In the genomic region with DNA sequence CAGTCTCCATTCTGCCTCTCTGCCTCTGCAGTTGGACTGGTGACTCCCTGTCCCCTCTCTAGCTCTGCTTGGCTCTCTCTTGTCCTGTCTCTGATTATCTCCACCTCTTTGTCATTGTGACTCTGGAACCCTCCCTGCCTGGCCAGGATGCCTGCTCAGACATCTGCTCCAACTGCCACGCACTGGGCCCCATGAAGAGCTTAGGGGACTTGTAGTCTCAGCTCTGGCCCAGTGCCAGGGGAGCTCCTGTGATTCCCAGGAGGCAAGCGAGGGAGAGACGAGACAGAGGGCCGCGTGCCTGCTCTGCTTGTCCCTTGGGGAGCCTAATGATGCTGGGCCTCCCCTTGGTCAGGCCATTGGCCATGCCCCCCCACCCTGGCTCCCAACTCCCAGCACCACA, we compare ENCODE assay signal across 14 cellular contexts. TPM values are rescaled to one million over a fixed set of nuclear protein-coding genes. Genes with fewer than 3 reads are reported as not detected.
DNase-seq lines count a peak whose midpoint lies in the region; ATAC-seq, FAIRE-seq and TF ChIP-seq lines count a peak whose summit lies in the region.
"Had no signal": no experiment of that assay in that cellular context is flagged by ENCODE, and none has a peak within 500 bp of the region (broad histone marks: within the 10 kb centered on the region; RNA-seq: fewer than 3 reads in every experiment).

No MANE protein-coding gene starts in this region.

- H3K4me1 ChIP-seq in GM23248 (ENCODE audit: insufficient read depth) (peaks cover 4% of the 10 kb centered on the region; the same call in 1 of the 2 replicates), H1 (replicated peaks in 1 of 4; ENCODE audit: control insufficient read depth in 3 of 4, insufficient read depth in 4 of 4, low read length in 3 of 4) (peaks cover 0 to 5% (median 2%) of the 10 kb centered on the region in 4 experiments; a peak in 3 of 7 replicates), trophoblast cell (ENCODE audit: control insufficient read depth in 1 of 2, insufficient read depth in 2 of 2, low read length in 2 of 2) (peaks cover 16 to 20% of the 10 kb centered on the region in 2 experiments)
- H3K4me1 ChIP-seq: transverse colon had no signal

- CTCF ChIA-PET in H1 (lab: Charles Lee; ENCODE audit: partially characterized antibody) = interaction anchor here (1.8 to 24.7 kb wide), 6 partner anchors 9 to 101 kb away, joined by 5 to 984 read pairs (median 16); a partner anchor contains a TSS

- no peak overlapping the region for H2BK15ac ChIP-seq in H1 (ENCODE audit: low read length)

- H3K9me3 ChIP-seq in GM23248 (ENCODE audit: low read depth) = no peaks in the 10 kb centered on the region
- no peaks in the 10 kb centered on the region for H3K9me3 ChIP-seq in H1 (ENCODE audit: insufficient read depth in 2 of 2, low read depth in 1 of 2, low read length in 1 of 2)
- H3K9me3 ChIP-seq in trophoblast cell (ENCODE audit: insufficient read depth, low read depth, low read length) = no peaks in the 10 kb centered on the region
- H3K9me3 ChIP-seq: transverse colon had no signal

- no peak overlapping the region for H3K56ac ChIP-seq in H1 (replicated peaks; ENCODE audit: insufficient read length, low read depth, low read length)

- H3K79me1 ChIP-seq in H1 (ENCODE audit: low read depth, low read length) (no peaks in the 10 kb centered on the region), trophoblast cell (ENCODE audit: low read length) (peaks cover 2% of the 10 kb centered on the region)

- no peak for TF ChIP-seq CTCF in H1 (IDR thresholded peaks at IDR 0.05; ENCODE audit: control extremely low read depth in 1 of 3, insufficient read depth in 1 of 3, low read depth in 1 of 3, low read length in 3 of 3)

- no peaks in the 10 kb centered on the region for H3K9me2 ChIP-seq in GM23248 (ENCODE audit: insufficient read depth)

- no peak overlapping the region for H4K91ac ChIP-seq in H1 (replicated peaks; ENCODE audit: insufficient read length, low read length)
- peak overlapping the region; percentile 53 for H4K91ac ChIP-seq in trophoblast cell (ENCODE audit: low read depth, low read length)

- H2BK20ac ChIP-seq in H1 (ENCODE audit: low read length) = no peak overlapping the region

- H3K4me3 ChIP-seq in GM23248 (no peak overlapping the region), H1 (ENCODE audit: extremely low read depth in 1 of 4, insufficient read depth in 2 of 4, low read depth in 3 of 4, low read length in 4 of 4) (no peak overlapping the region), trophoblast cell (ENCODE audit: low read depth, low read length) (no peak overlapping the region)
- H3K4me3 ChIP-seq: transverse colon had no signal

- FAIRE-seq in H1 (lab: Jason Lieb, UNC) = no peak

- no peak overlapping the region for H3K14ac ChIP-seq in H1 (ENCODE audit: insufficient read length)
- H3K14ac ChIP-seq in trophoblast cell (ENCODE audit: low read length) = peak overlapping the region; percentile 17

- DNase-seq in GM23248 (peak; percentile 25), NCI-H510A (lab: John Stamatoyannopoulos, UW) (peak; percentile 55), H1 (ENCODE audit: low read depth in 1 of 2, low spot score in 2 of 2) (no peak), trophoblast cell (no peak), inferior parietal cortex (ENCODE audit: extremely low spot score) (no peak), SKM-1 treated with dmso at 0.1 percent for 144 hours (lab: John Stamatoyannopoulos, UW; ENCODE audit: unreplicated experiment) (no peak)
- no peak for DNase-seq in stimulated activated naive CD4-positive, alpha-beta T cell (lab: John Stamatoyannopoulos, UW)
- DNase-seq: H7; natural killer cell; NCI-H1930; stimulated activated CD4-positive, alpha-beta T cell treated with anti-CD3 and anti-CD28 coated beads, Interleukin-2, amount 100 ng/mL, for 24 hours; T-cell; transverse colon had no signal

- no peak overlapping the region for H3K27ac ChIP-seq in GM23248
- H3K27ac ChIP-seq in H1 (ENCODE audit: low read depth, low read length) = no peak overlapping the region
- no peak overlapping the region for H3K27ac ChIP-seq in trophoblast cell (ENCODE audit: low read depth, low read length)

- H2AFZ ChIP-seq in GM23248 (no peak overlapping the region), H1 (ENCODE audit: low read length) (no peak overlapping the region), trophoblast cell (ENCODE audit: insufficient read depth, low read length, poor library complexity) (no peak overlapping the region)

- H3F3A ChIP-seq in GM23248 (ENCODE audit: insufficient read depth) = no peaks in the 10 kb centered on the region

- H3K79me2 ChIP-seq in GM23248 (ENCODE audit: insufficient read depth) (no peaks in the 10 kb centered on the region), H1 (ENCODE audit: control insufficient read depth in 1 of 2, insufficient read depth in 2 of 2, low read length in 2 of 2) (no peaks in the 10 kb centered on the region), trophoblast cell (ENCODE audit: control insufficient read depth, insufficient read depth, low read length, poor library complexity) (no peaks in the 10 kb centered on the region)

- H2AK5ac ChIP-seq in H1 (ENCODE audit: low read depth, low read length) = no peak overlapping the region
- H2AK5ac ChIP-seq in trophoblast cell (ENCODE audit: low read length) = peak overlapping the region; percentile 7

- H4K8ac ChIP-seq in H1 (ENCODE audit: extremely low read depth, insufficient read depth, low read length) = no peak overlapping the region
- no peak overlapping the region for H4K8ac ChIP-seq in trophoblast cell (ENCODE audit: low read depth, low read length)

- H3K4me2 ChIP-seq in GM23248 (ENCODE audit: unreplicated experiment) (no peak overlapping the region), H1 (ENCODE audit: insufficient read depth in 1 of 2, low read depth in 2 of 2, low read length in 2 of 2) (no peak overlapping the region), trophoblast cell (ENCODE audit: low read length) (no peak overlapping the region)

- H2BK5ac ChIP-seq in H1 (ENCODE audit: low read depth, low read length) (no peak overlapping the region), trophoblast cell (ENCODE audit: low read depth, low read length, poor library complexity) (no peak overlapping the region)

- H3K27me3 ChIP-seq in GM23248 (replicated peaks; ENCODE audit: insufficient read depth) (no peaks in the 10 kb centered on the region), H1 (replicated peaks in 1 of 4; ENCODE audit: control insufficient read depth in 3 of 4, extremely low read depth in 1 of 4, insufficient read depth in 3 of 4, low read length in 3 of 4) (no peaks in the 10 kb centered on the region), trophoblast cell (ENCODE audit: insufficient read depth, low read length) (no peaks in the 10 kb centered on the region)
- H3K27me3 ChIP-seq: transverse colon had no signal

- TF ChIP-seq RAD21 in H1 (IDR thresholded peaks at IDR 0.05 in 1 of 2, conservative IDR thresholded peaks at IDR 0.05 in 1 of 2; ENCODE audit: low read depth in 2 of 2, low read length in 2 of 2) = no peak

- peaks cover 1% of the 10 kb centered on the region; the same call in 1 of the 2 replicates for H3K23me2 ChIP-seq in H1 (ENCODE audit: low read depth, low read length)

- H2BK12ac ChIP-seq in H1 (ENCODE audit: low read depth, low read length) (0 out of 2 replicates have a peak overlapping the region, but pooled peaks have one; percentile 5), trophoblast cell (ENCODE audit: low read length) (peak overlapping the region; percentile 23)

- H4K5ac ChIP-seq in H1 (ENCODE audit: insufficient read length, low read depth, low read length) = no peak overlapping the region

- H3K18ac ChIP-seq in H1 (ENCODE audit: extremely low read depth, low read length) (no peak overlapping the region), trophoblast cell (ENCODE audit: low read length) (peak overlapping the region; percentile 21)

- H2BK120ac ChIP-seq in H1 (replicated peaks; ENCODE audit: low read depth, low read length) = no peak overlapping the region
- H2BK120ac ChIP-seq in trophoblast cell (ENCODE audit: insufficient read depth, low read length, poor library complexity) = no peak overlapping the region

- WGBS in GM23248 (ENCODE audit: low coverage in 1 of 2, low lambda C conversion rate in 2 of 2, missing lambda C conversion rate in 2 of 2), 2 experiments = 57 to 60% methylated on average over 1 to 5 of the region's 5 CpGs
- WGBS in H1 (ENCODE audit: extremely low coverage in 1 of 2, insufficient coverage in 1 of 2, insufficient read length in 1 of 2, insufficient replicate concordance in 2 of 2, low coverage in 1 of 2, low lambda C conversion rate in 2 of 2, missing lambda C conversion rate in 1 of 2), 2 experiments = 88% methylated on average over 5 of the region's 5 CpGs; no CpG with 5 or more reads in 1 of the 2 experiments
- no CpG with 5 or more reads among the region's 5 CpGs for WGBS in trophoblast cell (ENCODE audit: extremely low coverage, insufficient coverage, insufficient read length)

- H4K20me1 ChIP-seq in GM23248 (ENCODE audit: insufficient read depth) (no peaks in the 10 kb centered on the region), H1 (replicated peaks in 1 of 2; ENCODE audit: control insufficient read depth in 1 of 2, insufficient read depth in 2 of 2, low read length in 2 of 2) (no peaks in the 10 kb centered on the region)

- H3K4ac ChIP-seq in H1 (replicated peaks; ENCODE audit: insufficient read length, low read depth, low read length) (no peak overlapping the region), trophoblast cell (ENCODE audit: low read depth, low read length) (no peak overlapping the region)

- no peak for ATAC-seq in GM21576 (IDR thresholded peaks at IDR 0.05; ENCODE audit: unreplicated experiment)
- ATAC-seq: natural killer cell, T-cell had no signal

- H3K36me3 ChIP-seq in GM23248 (ENCODE audit: low read depth) (no peaks in the 10 kb centered on the region), H1 (ENCODE audit: control insufficient read depth in 2 of 4, insufficient read depth in 4 of 4, low read length in 3 of 4) (no peaks in the 10 kb centered on the region), trophoblast cell (ENCODE audit: control insufficient read depth in 1 of 2, insufficient read depth in 2 of 2, low read length in 2 of 2) (no peaks in the 10 kb centered on the region)
- H3K36me3 ChIP-seq: transverse colon had no signal

- H4K12ac ChIP-seq in trophoblast cell (ENCODE audit: low read depth, low read length) = no peak overlapping the region

- no peak for TF ChIP-seq EP300 in H1 (IDR thresholded peaks at IDR 0.05; ENCODE audit: borderline replicate concordance in 1 of 2, low read depth in 2 of 2, low read length in 2 of 2)

- no peak for TF ChIP-seq POLR2A in H1 (IDR thresholded peaks at IDR 0.05; ENCODE audit: control extremely low read depth in 1 of 2, low read depth in 2 of 2, low read length in 2 of 2)

- POLR2A ChIA-PET in H1 (lab: Charles Lee; ENCODE audit: partially characterized antibody) = interaction anchor here (0.6 to 2.2 kb wide), 6 partner anchors 15 to 55 kb away, joined by 3 to 6 read pairs (median 4); a partner anchor contains a TSS

- in situ Hi-C loops in GM23248 (cut with MboI) = no loop called here

- H3K9ac ChIP-seq in GM23248 = no peak overlapping the region
- no peak overlapping the region for H3K9ac ChIP-seq in H1 (replicated peaks in 1 of 4; ENCODE audit: extremely low read depth in 1 of 4, low read depth in 3 of 4, low read length in 3 of 4)
- no peak overlapping the region for H3K9ac ChIP-seq in trophoblast cell (ENCODE audit: low read length)

- H3K23ac ChIP-seq in H1 (ENCODE audit: insufficient read length) (no peak overlapping the region), trophoblast cell (ENCODE audit: low read length) (no peak overlapping the region)

RNA-seq across cellular contexts. Expression of a gene that starts 26.2 kb away (rescaled TPM):
- 965 and 1,164 TPM in 2 replicates for total RNA-seq in GM23248 (2014; rRNA removed; shearing (Covaris generic))
- 665 and 690 TPM in 2 replicates for polyA plus RNA-seq in GM23248 (2016; fragmentation: Nextera tagmentation; extraction: Ambion mirVana)
- 1,467 and 1,476 TPM in 2 replicates for total RNA-seq in H1 (2021; fragmentation: NEBNext Ultra II Directional; extraction: Animal tissue kit (Norgen Biotek cat#: 25700))
- polyA plus RNA-seq in H1 (2011; rRNA removed) = 2,660 and 3,062 TPM in 2 replicates
- polyA plus RNA-seq in H1 (2011; cell fraction: cytosol; rRNA removed) = 3,021 TPM
- polyA plus RNA-seq in H1 (2011; cell fraction: nucleus; rRNA removed) = 1,988 TPM
- polyA plus RNA-seq in H1 (2012, experiment 1 of 2) = 2,347 to 2,838 TPM (median 2,522 TPM) in 4 replicates
- polyA plus RNA-seq in H1 (2012, experiment 2 of 2) = 3,643 TPM
- 2,053 TPM for polyA plus RNA-seq in H1 (2013, experiment 1 of 2)
- polyA plus RNA-seq in H1 (2013, experiment 2 of 2) = 1,963 TPM
- 1,098 and 1,191 TPM in 2 replicates for polyA minus RNA-seq in H1 (2011; rRNA and poly(A)+ RNA removed)
- 1,141 TPM for polyA minus RNA-seq in H1 (2011; cell fraction: cytosol; rRNA and poly(A)+ RNA removed)
- polyA minus RNA-seq in H1 (2011; cell fraction: nucleus; rRNA and poly(A)+ RNA removed) = 716 TPM
- polyA plus RNA-seq in trophoblast cell (2013) = 1,473 and 1,577 TPM in 2 replicates

RNA-seq across cellular contexts. Expression of a gene that starts 34.5 kb away (rescaled TPM):
- total RNA-seq in GM23248 (2014; rRNA removed; shearing (Covaris generic)) = 12.4 and 17.7 TPM in 2 replicates
- polyA plus RNA-seq in GM23248 (2016; fragmentation: Nextera tagmentation; extraction: Ambion mirVana) (5.1 and 5.8 TPM in 2 replicates), H1 (2011; rRNA removed) (24.9 and 32.1 TPM in 2 replicates)
- 19.4 and 20.5 TPM in 2 replicates for total RNA-seq in H1 (2021; fragmentation: NEBNext Ultra II Directional; extraction: Animal tissue kit (Norgen Biotek cat#: 25700))
- 17.8 TPM for polyA plus RNA-seq in H1 (2011; cell fraction: cytosol; rRNA removed)
- polyA plus RNA-seq in H1 (2011; cell fraction: nucleus; rRNA removed) = 17.4 TPM
- polyA plus RNA-seq in H1 (2012, experiment 1 of 2) = 9.6 to 11.4 TPM (median 11.0 TPM) in 4 replicates
- polyA plus RNA-seq in H1 (2012, experiment 2 of 2) = 11.4 TPM
- 10.2 TPM for polyA plus RNA-seq in H1 (2013, experiment 1 of 2)
- polyA plus RNA-seq in H1 (2013, experiment 2 of 2) = 11.0 TPM
- 19.6 and 30.2 TPM in 2 replicates for polyA minus RNA-seq in H1 (2011; rRNA and poly(A)+ RNA removed)
- polyA minus RNA-seq in H1 (2011; cell fraction: cytosol; rRNA and poly(A)+ RNA removed) = 18.8 TPM
- polyA minus RNA-seq in H1 (2011; cell fraction: nucleus; rRNA and poly(A)+ RNA removed) = 18.1 TPM
- polyA plus RNA-seq in trophoblast cell (2013) = 14.1 and 15.4 TPM in 2 replicates

RNA-seq across cellular contexts. Expression of a gene that starts 38.5 kb away (rescaled TPM):
- 66.6 and 73.6 TPM in 2 replicates for total RNA-seq in GM23248 (2014; rRNA removed; shearing (Covaris generic))
- polyA plus RNA-seq in GM23248 (2016; fragmentation: Nextera tagmentation; extraction: Ambion mirVana) (35.8 and 38.1 TPM in 2 replicates), H1 (2011; rRNA removed) (113 and 189 TPM in 2 replicates)
- 45.5 and 48.3 TPM in 2 replicates for total RNA-seq in H1 (2021; fragmentation: NEBNext Ultra II Directional; extraction: Animal tissue kit (Norgen Biotek cat#: 25700))
- polyA plus RNA-seq in H1 (2011; cell fraction: cytosol; rRNA removed) = 84.0 TPM
- polyA plus RNA-seq in H1 (2011; cell fraction: nucleus; rRNA removed) = 135 TPM
- 34.5 to 75.6 TPM (median 65.5 TPM) in 4 replicates for polyA plus RNA-seq in H1 (2012, experiment 1 of 2)
- polyA plus RNA-seq in H1 (2012, experiment 2 of 2) = 75.0 TPM
- polyA plus RNA-seq in H1 (2013, experiment 1 of 2) = 33.1 TPM
- 31.7 TPM for polyA plus RNA-seq in H1 (2013, experiment 2 of 2)
- polyA minus RNA-seq in H1 (2011; rRNA and poly(A)+ RNA removed) = 58.7 and 82.2 TPM in 2 replicates
- polyA minus RNA-seq in H1 (2011; cell fraction: cytosol; rRNA and poly(A)+ RNA removed) = 40.8 TPM
- polyA minus RNA-seq in H1 (2011; cell fraction: nucleus; rRNA and poly(A)+ RNA removed) = 47.3 TPM
- polyA plus RNA-seq in trophoblast cell (2013) = 12.0 and 12.2 TPM in 2 replicates

RNA-seq across cellular contexts. Expression of a gene that starts 47.0 kb away (rescaled TPM):
- 33.1 and 37.9 TPM in 2 replicates for total RNA-seq in GM23248 (2014; rRNA removed; shearing (Covaris generic))
- 33.0 and 35.5 TPM in 2 replicates for polyA plus RNA-seq in GM23248 (2016; fragmentation: Nextera tagmentation; extraction: Ambion mirVana)
- total RNA-seq in H1 (2021; fragmentation: NEBNext Ultra II Directional; extraction: Animal tissue kit (Norgen Biotek cat#: 25700)) = 1.8 and 4.6 TPM in 2 replicates
- polyA plus RNA-seq in H1 (2011; rRNA removed) = 9.8 and 12.4 TPM in 2 replicates
- 8.7 TPM for polyA plus RNA-seq in H1 (2011; cell fraction: cytosol; rRNA removed)
- 6.5 TPM for polyA plus RNA-seq in H1 (2011; cell fraction: nucleus; rRNA removed)
- polyA plus RNA-seq in H1 (2012, experiment 1 of 2) = 2.7 to 5.2 TPM (median 4.4 TPM) in 4 replicates
- 6.5 TPM for polyA plus RNA-seq in H1 (2012, experiment 2 of 2)
- polyA plus RNA-seq in H1 (2013, experiment 1 of 2) = 5.2 TPM
- polyA plus RNA-seq in H1 (2013, experiment 2 of 2) = 5.6 TPM
- polyA minus RNA-seq in H1 (2011; rRNA and poly(A)+ RNA removed) = 1.7 and 1.9 TPM in 2 replicates
- polyA minus RNA-seq in H1 (2011; cell fraction: cytosol; rRNA and poly(A)+ RNA removed) = not detected
- polyA minus RNA-seq in H1 (2011; cell fraction: nucleus; rRNA and poly(A)+ RNA removed) = 1.6 TPM
- polyA plus RNA-seq in trophoblast cell (2013) = 4.3 TPM in 2 replicates

RNA-seq across cellular contexts. Expression of a gene that starts 48.0 kb away (rescaled TPM):
- total RNA-seq in GM23248 (2014; rRNA removed; shearing (Covaris generic)) = 60.3 and 60.4 TPM in 2 replicates
- polyA plus RNA-seq in GM23248 (2016; fragmentation: Nextera tagmentation; extraction: Ambion mirVana) (64.9 and 70.9 TPM in 2 replicates), H1 (2011; rRNA removed) (18.0 and 20.0 TPM in 2 replicates)
- total RNA-seq in H1 (2021; fragmentation: NEBNext Ultra II Directional; extraction: Animal tissue kit (Norgen Biotek cat#: 25700)) = 5.8 and 6.1 TPM in 2 replicates
- polyA plus RNA-seq in H1 (2011; cell fraction: cytosol; rRNA removed) = 19.8 TPM
- polyA plus RNA-seq in H1 (2011; cell fraction: nucleus; rRNA removed) = 29.6 TPM
- 6.0 to 11.2 TPM (median 9.3 TPM) in 4 replicates for polyA plus RNA-seq in H1 (2012, experiment 1 of 2)
- polyA plus RNA-seq in H1 (2012, experiment 2 of 2) = 8.3 TPM
- polyA plus RNA-seq in H1 (2013, experiment 1 of 2) = 4.5 TPM
- polyA plus RNA-seq in H1 (2013, experiment 2 of 2) = 4.5 TPM
- polyA minus RNA-seq in H1 (2011; rRNA and poly(A)+ RNA removed) = 11.7 and 13.7 TPM in 2 replicates
- polyA minus RNA-seq in H1 (2011; cell fraction: cytosol; rRNA and poly(A)+ RNA removed) = 9.2 TPM
- polyA minus RNA-seq in H1 (2011; cell fraction: nucleus; rRNA and poly(A)+ RNA removed) = 12.2 TPM
- polyA plus RNA-seq in trophoblast cell (2013) = 5.7 and 5.8 TPM in 2 replicates

Comparison
In these comparisons a context has a peak if more than half of its experiments do, and no peak if none do; other contexts are left out.
1. DNase-seq: peak in GM23248 (single experiment) and NCI-H510A (single experiment); none in H1 (0 of 2), trophoblast cell (0 of 2), inferior parietal cortex (single experiment), SKM-1 treated with dmso at 0.1 percent for 144 hours (single experiment) and stimulated activated naive CD4-positive, alpha-beta T cell (0 of 6).